1 cellular context compared by ENCODE assay signal in the genomic region with DNA sequence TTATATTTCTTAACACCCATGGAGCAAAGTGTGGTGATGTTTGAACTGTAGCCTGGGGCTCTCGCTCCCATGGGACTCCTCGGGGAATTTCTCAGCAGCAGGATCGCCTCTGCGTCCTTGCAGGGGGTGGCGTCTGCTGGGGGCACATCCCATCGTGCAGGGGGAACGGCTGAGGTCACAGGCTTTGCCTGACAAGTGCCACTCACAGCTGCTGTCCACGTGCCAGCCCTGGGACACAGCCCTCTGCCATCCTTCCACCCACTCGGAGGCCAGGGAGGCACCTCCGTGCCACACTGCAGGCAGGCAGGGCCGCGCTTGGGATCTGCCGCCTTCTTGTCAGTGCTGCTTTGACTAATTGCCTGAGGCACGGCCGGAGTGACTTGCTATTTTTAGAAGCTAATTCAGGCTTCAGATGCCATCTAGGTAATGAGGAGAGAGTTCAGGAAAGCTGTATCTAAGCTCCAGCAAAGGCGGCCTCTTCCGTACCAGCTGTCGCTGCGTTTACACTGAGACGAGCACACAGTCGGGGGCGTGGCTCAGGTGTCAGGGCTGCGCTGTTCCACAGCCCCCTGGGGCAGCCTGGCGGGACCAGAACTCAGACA.
A peak's percentile ranks its signal among the peaks of the same experiment; 100 is the strongest.
TF ChIP-seq lines count a peak whose summit lies in the region.

No MANE protein-coding gene starts in this region.

TF ChIP-seq in HEK293, 187 proteins besides CTCF, POLR2A, EP300 and RAD21 (continued from another document):
- TF ChIP-seq ZNF133 (tag by site-specific recombination; IDR thresholded peaks at IDR 0.05) (no peak), HIC1 (tag by site-specific recombination; IDR thresholded peaks at IDR 0.05) (no peak), OVOL3 (tag by site-specific recombination; IDR thresholded peaks at IDR 0.05) (no peak), ZNF175 (tag by site-specific recombination; IDR thresholded peaks at IDR 0.05) (no peak), ZNF777 (tag by site-specific recombination; IDR thresholded peaks at IDR 0.05; ENCODE audit: borderline replicate concordance) (no peak), ZNF837 (tag by site-specific recombination; IDR thresholded peaks at IDR 0.05) (no peak), BCL11B (tag by site-specific recombination; IDR thresholded peaks at IDR 0.05; ENCODE audit: low read depth) (no peak), ZNF600 (tag by site-specific recombination; IDR thresholded peaks at IDR 0.05) (peak; percentile 94), WT1 (tag by site-specific recombination; IDR thresholded peaks at IDR 0.05) (peak; percentile 52; the same call in 1 of the 2 replicates), KLF7 (tag by site-specific recombination; IDR thresholded peaks at IDR 0.05; ENCODE audit: borderline replicate concordance) (no peak), ZNF561 (tag by site-specific recombination; IDR thresholded peaks at IDR 0.05; ENCODE audit: borderline replicate concordance) (peak; percentile 28; the same call in 1 of the 2 replicates), SP2 (tag by site-specific recombination; IDR thresholded peaks at IDR 0.05) (peak; percentile 58), KLF10 (tag by site-specific recombination; IDR thresholded peaks at IDR 0.05) (peak; percentile 73; the same call in 1 of the 2 replicates), ZIC2 (tag by site-specific recombination; IDR thresholded peaks at IDR 0.05) (peak; percentile 96), ZNF707 (tag by site-specific recombination; IDR thresholded peaks at IDR 0.05) (no peak), GLI4 (tag by site-specific recombination; IDR thresholded peaks at IDR 0.05) (no peak), ZNF155 (tag by site-specific recombination; IDR thresholded peaks at IDR 0.05) (no peak), ZNF473 (tag by site-specific recombination; IDR thresholded peaks at IDR 0.05) (no peak), ZNF214 (tag by site-specific recombination; IDR thresholded peaks at IDR 0.05; ENCODE audit: borderline replicate concordance) (no peak), ZNF138 (tag by site-specific recombination; IDR thresholded peaks at IDR 0.05; ENCODE audit: borderline replicate concordance) (no peak), ZNF510 (tag by site-specific recombination; IDR thresholded peaks at IDR 0.05; ENCODE audit: insufficient replicate concordance) (no peak), EGR2 (tag by site-specific recombination; IDR thresholded peaks at IDR 0.05; ENCODE audit: low read depth) (0 out of 2 replicates have a peak, but pooled peaks have one; percentile 18), ZBTB8A (tag by site-specific recombination; IDR thresholded peaks at IDR 0.05) (0 out of 2 replicates have a peak, but pooled peaks have one; percentile 41), ZFP37 (tag by site-specific recombination; IDR thresholded peaks at IDR 0.05) (no peak), ZXDB (tag by site-specific recombination; IDR thresholded peaks at IDR 0.05) (no peak), ZNF391 (tag by site-specific recombination; IDR thresholded peaks at IDR 0.05; ENCODE audit: borderline replicate concordance, low read depth) (no peak), ZNF76 (tag by site-specific recombination; IDR thresholded peaks at IDR 0.05; ENCODE audit: borderline replicate concordance, low read depth) (no peak), ZNF19 (tag by site-specific recombination; IDR thresholded peaks at IDR 0.05; ENCODE audit: low read depth) (no peak), GLIS2 (tag by site-specific recombination; IDR thresholded peaks at IDR 0.05) (peak; percentile 87), AEBP2 (tag by site-specific recombination; IDR thresholded peaks at IDR 0.05; ENCODE audit: borderline replicate concordance) (no peak), ZNF629 (tag by site-specific recombination; IDR thresholded peaks at IDR 0.05) (peak; percentile 57; the same call in 1 of the 2 replicates), ZNF677 (tag by site-specific recombination; IDR thresholded peaks at IDR 0.05) (no peak), ZNF341 (tag by site-specific recombination; IDR thresholded peaks at IDR 0.05; ENCODE audit: low read depth) (peak; percentile 89), ZNF548 (tag by site-specific recombination; IDR thresholded peaks at IDR 0.05) (no peak), ZNF112 (tag by site-specific recombination; IDR thresholded peaks at IDR 0.05) (no peak), ZFHX2 (tag by site-specific recombination; conservative IDR thresholded peaks at IDR 0.05) (peak; percentile 51), ZNF335 (tag by site-specific recombination; conservative IDR thresholded peaks at IDR 0.05) (no peak), ZNF544 (tag by site-specific recombination; IDR thresholded peaks at IDR 0.05) (no peak), ZBTB49 (tag by site-specific recombination; IDR thresholded peaks at IDR 0.05; ENCODE audit: low read depth) (no peak)
- TF ChIP-seq, protein P1, sequence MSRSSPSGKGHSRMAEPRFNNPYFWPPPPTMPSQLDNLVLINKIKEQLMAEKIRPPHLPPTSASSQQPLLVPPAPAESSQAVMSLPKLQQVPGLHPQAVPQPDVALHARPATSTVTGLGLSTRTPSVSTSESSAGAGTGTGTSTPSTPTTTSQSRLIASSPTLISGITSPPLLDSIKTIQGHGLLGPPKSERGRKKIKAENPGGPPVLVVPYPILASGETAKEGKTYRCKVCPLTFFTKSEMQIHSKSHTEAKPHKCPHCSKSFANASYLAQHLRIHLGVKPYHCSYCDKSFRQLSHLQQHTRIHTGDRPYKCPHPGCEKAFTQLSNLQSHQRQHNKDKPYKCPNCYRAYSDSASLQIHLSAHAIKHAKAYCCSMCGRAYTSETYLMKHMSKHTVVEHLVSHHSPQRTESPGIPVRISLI (tag by site-specific recombination; IDR thresholded peaks at IDR 0.05): no peak
- TF ChIP-seq, protein P2, sequence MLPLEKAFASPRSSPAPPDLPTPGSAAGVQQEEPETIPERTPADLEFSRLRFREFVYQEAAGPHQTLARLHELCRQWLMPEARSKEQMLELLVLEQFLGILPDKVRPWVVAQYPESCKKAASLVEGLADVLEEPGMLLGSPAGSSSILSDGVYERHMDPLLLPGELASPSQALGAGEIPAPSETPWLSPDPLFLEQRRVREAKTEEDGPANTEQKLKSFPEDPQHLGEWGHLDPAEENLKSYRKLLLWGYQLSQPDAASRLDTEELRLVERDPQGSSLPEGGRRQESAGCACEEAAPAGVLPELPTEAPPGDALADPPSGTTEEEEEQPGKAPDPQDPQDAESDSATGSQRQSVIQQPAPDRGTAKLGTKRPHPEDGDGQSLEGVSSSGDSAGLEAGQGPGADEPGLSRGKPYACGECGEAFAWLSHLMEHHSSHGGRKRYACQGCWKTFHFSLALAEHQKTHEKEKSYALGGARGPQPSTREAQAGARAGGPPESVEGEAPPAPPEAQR (tag by site-specific recombination; IDR thresholded peaks at IDR 0.05): no peak
- TF ChIP-seq, protein P3, sequence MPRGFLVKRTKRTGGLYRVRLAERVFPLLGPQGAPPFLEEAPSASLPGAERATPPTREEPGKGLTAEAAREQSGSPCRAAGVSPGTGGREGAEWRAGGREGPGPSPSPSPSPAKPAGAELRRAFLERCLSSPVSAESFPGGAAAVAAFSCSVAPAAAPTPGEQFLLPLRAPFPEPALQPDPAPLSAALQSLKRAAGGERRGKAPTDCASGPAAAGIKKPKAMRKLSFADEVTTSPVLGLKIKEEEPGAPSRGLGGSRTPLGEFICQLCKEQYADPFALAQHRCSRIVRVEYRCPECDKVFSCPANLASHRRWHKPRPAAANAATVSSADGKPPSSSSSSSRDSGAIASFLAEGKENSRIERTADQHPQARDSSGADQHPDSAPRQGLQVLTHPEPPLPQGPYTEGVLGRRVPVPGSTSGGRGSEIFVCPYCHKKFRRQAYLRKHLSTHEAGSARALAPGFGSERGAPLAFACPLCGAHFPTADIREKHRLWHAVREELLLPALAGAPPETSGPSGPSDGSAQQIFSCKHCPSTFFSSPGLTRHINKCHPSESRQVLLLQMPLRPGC (tag by site-specific recombination; IDR thresholded peaks at IDR 0.05): peak; percentile 18; the same call in 1 of the 2 replicates
- TF ChIP-seq, protein P4, sequence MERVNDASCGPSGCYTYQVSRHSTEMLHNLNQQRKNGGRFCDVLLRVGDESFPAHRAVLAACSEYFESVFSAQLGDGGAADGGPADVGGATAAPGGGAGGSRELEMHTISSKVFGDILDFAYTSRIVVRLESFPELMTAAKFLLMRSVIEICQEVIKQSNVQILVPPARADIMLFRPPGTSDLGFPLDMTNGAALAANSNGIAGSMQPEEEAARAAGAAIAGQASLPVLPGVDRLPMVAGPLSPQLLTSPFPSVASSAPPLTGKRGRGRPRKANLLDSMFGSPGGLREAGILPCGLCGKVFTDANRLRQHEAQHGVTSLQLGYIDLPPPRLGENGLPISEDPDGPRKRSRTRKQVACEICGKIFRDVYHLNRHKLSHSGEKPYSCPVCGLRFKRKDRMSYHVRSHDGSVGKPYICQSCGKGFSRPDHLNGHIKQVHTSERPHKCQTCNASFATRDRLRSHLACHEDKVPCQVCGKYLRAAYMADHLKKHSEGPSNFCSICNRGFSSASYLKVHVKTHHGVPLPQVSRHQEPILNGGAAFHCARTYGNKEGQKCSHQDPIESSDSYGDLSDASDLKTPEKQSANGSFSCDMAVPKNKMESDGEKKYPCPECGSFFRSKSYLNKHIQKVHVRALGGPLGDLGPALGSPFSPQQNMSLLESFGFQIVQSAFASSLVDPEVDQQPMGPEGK (tag by site-specific recombination; IDR thresholded peaks at IDR 0.05): peak; percentile 66; the same call in 1 of the 2 replicates
- TF ChIP-seq, protein P5, sequence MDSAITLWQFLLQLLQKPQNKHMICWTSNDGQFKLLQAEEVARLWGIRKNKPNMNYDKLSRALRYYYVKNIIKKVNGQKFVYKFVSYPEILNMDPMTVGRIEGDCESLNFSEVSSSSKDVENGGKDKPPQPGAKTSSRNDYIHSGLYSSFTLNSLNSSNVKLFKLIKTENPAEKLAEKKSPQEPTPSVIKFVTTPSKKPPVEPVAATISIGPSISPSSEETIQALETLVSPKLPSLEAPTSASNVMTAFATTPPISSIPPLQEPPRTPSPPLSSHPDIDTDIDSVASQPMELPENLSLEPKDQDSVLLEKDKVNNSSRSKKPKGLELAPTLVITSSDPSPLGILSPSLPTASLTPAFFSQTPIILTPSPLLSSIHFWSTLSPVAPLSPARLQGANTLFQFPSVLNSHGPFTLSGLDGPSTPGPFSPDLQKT (IDR thresholded peaks at IDR 0.05; ENCODE audit: borderline replicate concordance, low read depth, low read length): no peak
- TF ChIP-seq, protein P6, sequence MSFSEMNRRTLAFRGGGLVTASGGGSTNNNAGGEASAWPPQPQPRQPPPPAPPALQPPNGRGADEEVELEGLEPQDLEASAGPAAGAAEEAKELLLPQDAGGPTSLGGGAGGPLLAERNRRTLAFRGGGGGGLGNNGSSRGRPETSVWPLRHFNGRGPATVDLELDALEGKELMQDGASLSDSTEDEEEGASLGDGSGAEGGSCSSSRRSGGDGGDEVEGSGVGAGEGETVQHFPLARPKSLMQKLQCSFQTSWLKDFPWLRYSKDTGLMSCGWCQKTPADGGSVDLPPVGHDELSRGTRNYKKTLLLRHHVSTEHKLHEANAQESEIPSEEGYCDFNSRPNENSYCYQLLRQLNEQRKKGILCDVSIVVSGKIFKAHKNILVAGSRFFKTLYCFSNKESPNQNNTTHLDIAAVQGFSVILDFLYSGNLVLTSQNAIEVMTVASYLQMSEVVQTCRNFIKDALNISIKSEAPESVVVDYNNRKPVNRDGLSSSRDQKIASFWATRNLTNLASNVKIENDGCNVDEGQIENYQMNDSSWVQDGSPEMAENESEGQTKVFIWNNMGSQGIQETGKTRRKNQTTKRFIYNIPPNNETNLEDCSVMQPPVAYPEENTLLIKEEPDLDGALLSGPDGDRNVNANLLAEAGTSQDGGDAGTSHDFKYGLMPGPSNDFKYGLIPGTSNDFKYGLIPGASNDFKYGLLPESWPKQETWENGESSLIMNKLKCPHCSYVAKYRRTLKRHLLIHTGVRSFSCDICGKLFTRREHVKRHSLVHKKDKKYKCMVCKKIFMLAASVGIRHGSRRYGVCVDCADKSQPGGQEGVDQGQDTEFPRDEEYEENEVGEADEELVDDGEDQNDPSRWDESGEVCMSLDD (tag by site-specific recombination; IDR thresholded peaks at IDR 0.05): no peak
